In genomic region chr16:67931712-67932461, GRCh38 we compare ENCODE assay signal across 15 cellular contexts. TPM values are rescaled to one million over a fixed set of nuclear protein-coding genes. Genes with fewer than 3 reads are reported as not detected.
DNase-seq lines count a peak whose midpoint lies in the region; ATAC-seq and TF ChIP-seq lines count a peak whose summit lies in the region.
"Had no signal": no experiment of that assay in that cellular context is flagged by ENCODE, and none has a peak within 500 bp of the region (broad histone marks: within the 10 kb centered on the region; RNA-seq: fewer than 3 reads in every experiment).

TSS of gene CTRL (minus strand) at chr16:67931862. CDS start at chr16:67931852, 10 bp downstream.

- no peak within 1 kb of the TSS for H3K4me3 ChIP-seq in epithelial cell of esophagus (ENCODE audit: low read length)
- H3K4me3 ChIP-seq in retinal pigment epithelial cell (ENCODE audit: low read length) = no peak within 1 kb of the TSS
- H3K4me3 ChIP-seq: heart left ventricle, upper lobe of right lung had no signal

- POLR2A ChIA-PET in T-cell (lab: Charles Lee) = no interaction called here

- no peak for DNase-seq in activated T-cell treated with anti-CD3 and anti-CD28 coated beads, Interleukin-2, amount 50 U/mL, for 24 hours
- no peak for DNase-seq in activated T-cell treated with anti-CD3 and anti-CD28 coated beads, Interleukin-2, amount 50 U/mL, for 48 hours
- DNase-seq in T-cell (no peak), epithelial cell of esophagus (ENCODE audit: low read depth) (no peak), retinal pigment epithelial cell (ENCODE audit: low read depth) (no peak), AG08395 (ENCODE audit: low spot score) (no peak), DMS79 treated with DMSO at 0.1 percent for 48 hours (lab: John Stamatoyannopoulos, UW) (no peak)
- DNase-seq: amniotic stem cell; DND-41; effector CD4-positive, alpha-beta T cell; heart left ventricle; NCI-H1092 treated with DMSO at 0.1 percent for 48 hours; NCI-H226; upper lobe of right lung had no signal

- ATAC-seq in T-cell (replicated peaks in 1 of 4) (no peak), GM21515 (IDR thresholded peaks at IDR 0.05; ENCODE audit: unreplicated experiment) (no peak)
- ATAC-seq: heart left ventricle, upper lobe of right lung had no signal

- H3K4me3 Mint-ChIP-seq in activated T-cell treated with anti-CD3 and anti-CD28 coated beads, Interleukin-2, amount 50 U/mL, for 24 hours = no peak within 1 kb of the TSS
- H3K4me3 Mint-ChIP-seq in T-cell = no peak within 1 kb of the TSS

- CTCF ChIA-PET in T-cell (lab: Charles Lee) = interaction anchor here (0.6 to 1.0 kb wide), 3 partner anchors 35 to 119 kb away, joined by 3 read pairs; no protein-coding TSS in a partner anchor

- H3K36me3 Mint-ChIP-seq in activated T-cell treated with anti-CD3 and anti-CD28 coated beads, Interleukin-2, amount 50 U/mL, for 24 hours (ENCODE audit: low read depth) = peaks cover 92% of the 10 kb centered on the region
- peaks cover 25% of the 10 kb centered on the region for H3K36me3 Mint-ChIP-seq in T-cell

- H3K4me1 Mint-ChIP-seq in activated T-cell treated with anti-CD3 and anti-CD28 coated beads, Interleukin-2, amount 50 U/mL, for 24 hours (ENCODE audit: low read depth) = peaks cover 22% of the 10 kb centered on the region
- H3K4me1 Mint-ChIP-seq in T-cell = peaks cover 22 to 31% (median 30%) of the 10 kb centered on the region in 3 donors

- H3K27ac Mint-ChIP-seq in activated T-cell treated with anti-CD3 and anti-CD28 coated beads, Interleukin-2, amount 50 U/mL, for 24 hours = peak within 1 kb of the TSS; percentile 44
- peak within 1 kb of the TSS; percentile 11 to 39 for H3K27ac Mint-ChIP-seq in T-cell

- no peaks in the 10 kb centered on the region for H3K27me3 Mint-ChIP-seq in activated T-cell treated with anti-CD3 and anti-CD28 coated beads, Interleukin-2, amount 50 U/mL, for 24 hours
- H3K27me3 Mint-ChIP-seq in T-cell = no peaks in the 10 kb centered on the region

- TF ChIP-seq CTCF in epithelial cell of esophagus (IDR thresholded peaks at IDR 0.05; ENCODE audit: insufficient read depth, low read depth, low read length, missing control alignments) (peak; percentile 19), retinal pigment epithelial cell (conservative IDR thresholded peaks at IDR 0.05; ENCODE audit: low read depth, low read length) (peak; percentile 24)

- H3K9me3 Mint-ChIP-seq in activated T-cell treated with anti-CD3 and anti-CD28 coated beads, Interleukin-2, amount 50 U/mL, for 24 hours = no peaks in the 10 kb centered on the region
- no peaks in the 10 kb centered on the region for H3K9me3 Mint-ChIP-seq in T-cell

RNA-seq across cellular contexts. Expression of gene CTRL, which starts in this region (rescaled TPM):
- 10 to 100 TPM in 4 of 5 donors, 1 to 10 TPM in 1; 9.4 to 14.2 (median 13.2) TPM for total RNA-seq in T-cell
